Comparison of ENCODE assay signal across 8 cellular contexts in genomic region chr2:112583497-112584133, GRCh38. TPM values are rescaled to one million over a fixed set of nuclear protein-coding genes. Genes with fewer than 3 reads are reported as not detected.
A peak's percentile ranks its signal among the peaks of the same experiment; 100 is the strongest.
DNase-seq lines count a peak whose midpoint lies in the region; ATAC-seq and TF ChIP-seq lines count a peak whose summit lies in the region.

No MANE protein-coding gene starts in this region.

- peak overlapping the region; percentile 99 for H3K4me2 ChIP-seq in GM23248 (ENCODE audit: unreplicated experiment)

- peaks cover 40% of the 10 kb centered on the region for H3F3A ChIP-seq in GM23248 (ENCODE audit: insufficient read depth)

- DNase-seq in GM23248 (peak; percentile 57), NCI-H69 (lab: John Stamatoyannopoulos, UW) (peak; percentile 15), body of pancreas (no peak), substantia nigra (lab: John Stamatoyannopoulos, UW) (peak in 1 of 49 donors; percentile 37), NCI-H2029 treated with DMSO at 0.1 percent for 48 hours (lab: John Stamatoyannopoulos, UW) (no peak)

- H3K9me2 ChIP-seq in GM23248 (ENCODE audit: insufficient read depth) = no peaks in the 10 kb centered on the region

- no peak for TF ChIP-seq CTCF in body of pancreas (IDR thresholded peaks at IDR 0.05)

- ATAC-seq in body of pancreas = peak; percentile 0
- ATAC-seq in GM21528 (IDR thresholded peaks at IDR 0.05; ENCODE audit: low FRiP score, unreplicated experiment) = no peak
- no peak for ATAC-seq in GM18861 (IDR thresholded peaks at IDR 0.05; ENCODE audit: unreplicated experiment)

- no peaks in the 10 kb centered on the region for H4K20me1 ChIP-seq in GM23248 (ENCODE audit: insufficient read depth)

- H3K27ac ChIP-seq in GM23248 (peak overlapping the region; percentile 97), body of pancreas (peak overlapping the region; percentile 82 to 99 (median 97)), layer of hippocampus (ENCODE audit: low read depth, low read length) (peak overlapping the region; percentile 95), substantia nigra (ENCODE audit: low read depth, low read length, poor library complexity, severe bottlenecking) (peak overlapping the region; percentile 90)

- H3K9ac ChIP-seq in GM23248 = peak overlapping the region; percentile 92

- peaks cover 23% of the 10 kb centered on the region for H3K79me2 ChIP-seq in GM23248 (ENCODE audit: insufficient read depth)

- H3K9me3 ChIP-seq in GM23248 (ENCODE audit: low read depth) (no peaks in the 10 kb centered on the region), body of pancreas (no peaks in the 10 kb centered on the region)

- H3K27me3 ChIP-seq in GM23248 (replicated peaks; ENCODE audit: insufficient read depth) = no peaks in the 10 kb centered on the region
- H3K27me3 ChIP-seq in body of pancreas = no peaks in the 10 kb centered on the region
- no peaks in the 10 kb centered on the region for H3K27me3 ChIP-seq in layer of hippocampus (ENCODE audit: control insufficient read depth, insufficient read depth, low read length)

- intact Hi-C loops in body of pancreas (cut with DNase I) = no loop called here

- no peak for TF ChIP-seq POLR2A in body of pancreas (IDR thresholded peaks at IDR 0.05)

- H3K4me1 ChIP-seq in GM23248 (ENCODE audit: insufficient read depth) = peaks cover 37% of the 10 kb centered on the region
- H3K4me1 ChIP-seq in body of pancreas = peaks cover 62% of the 10 kb centered on the region

- H3K36me3 ChIP-seq in GM23248 (ENCODE audit: low read depth) (no peaks in the 10 kb centered on the region), body of pancreas (replicated peaks in 1 of 2; ENCODE audit: insufficient read depth in 1 of 2, low read depth in 2 of 2) (no peaks in the 10 kb centered on the region)

- peak overlapping the region; percentile 92 for H2AFZ ChIP-seq in GM23248

- 13 to 20% methylated on average over 19 of the region's 19 CpGs for WGBS in GM23248 (ENCODE audit: low coverage in 1 of 2, low lambda C conversion rate in 2 of 2, missing lambda C conversion rate in 2 of 2), 2 experiments
- WGBS in body of pancreas, 2 donors = 20 to 24% methylated on average over 16 to 19 of the region's 19 CpGs

- H3K4me3 ChIP-seq in GM23248 (peak overlapping the region; percentile 80), body of pancreas (peak overlapping the region; percentile 23 to 58)

- in situ Hi-C loops in GM23248 (cut with MboI) = no loop called here

RNA-seq across cellular contexts. Expression of gene CHCHD5, which starts 0.8 kb away (rescaled TPM):
- 7.1 and 9.5 TPM in 2 replicates for total RNA-seq in GM23248 (2014; rRNA removed; shearing (Covaris generic))
- polyA plus RNA-seq in GM23248 (2016; fragmentation: Nextera tagmentation; extraction: Ambion mirVana) = 55.4 and 57.8 TPM in 2 replicates
- total RNA-seq in body of pancreas = 10 to 100 TPM; 16.8 to 23.6 TPM

RNA-seq across cellular contexts. Expression of gene POLR1B, which starts 41.4 kb away (rescaled TPM):
- 9.2 and 16.5 TPM in 2 replicates for total RNA-seq in GM23248 (2014; rRNA removed; shearing (Covaris generic))
- 8.2 and 9.8 TPM in 2 replicates for polyA plus RNA-seq in GM23248 (2016; fragmentation: Nextera tagmentation; extraction: Ambion mirVana)
- 10 to 100 TPM; 10.6 to 31.6 TPM for total RNA-seq in body of pancreas

Comparison
In these comparisons a context has a peak if more than half of its experiments do, and no peak if none do; other contexts are left out.
1. DNase-seq: peak in GM23248 (single experiment) and NCI-H69 (single experiment); none in body of pancreas (0 of 4) and NCI-H2029 treated with DMSO at 0.1 percent for 48 hours (single experiment).
2. Peak in every context shown above with its lines, with median percentiles within 50 percentile points of each other: H3K27ac ChIP-seq.